ENCODE assay signal across 16 cellular contexts in the genomic region with DNA sequence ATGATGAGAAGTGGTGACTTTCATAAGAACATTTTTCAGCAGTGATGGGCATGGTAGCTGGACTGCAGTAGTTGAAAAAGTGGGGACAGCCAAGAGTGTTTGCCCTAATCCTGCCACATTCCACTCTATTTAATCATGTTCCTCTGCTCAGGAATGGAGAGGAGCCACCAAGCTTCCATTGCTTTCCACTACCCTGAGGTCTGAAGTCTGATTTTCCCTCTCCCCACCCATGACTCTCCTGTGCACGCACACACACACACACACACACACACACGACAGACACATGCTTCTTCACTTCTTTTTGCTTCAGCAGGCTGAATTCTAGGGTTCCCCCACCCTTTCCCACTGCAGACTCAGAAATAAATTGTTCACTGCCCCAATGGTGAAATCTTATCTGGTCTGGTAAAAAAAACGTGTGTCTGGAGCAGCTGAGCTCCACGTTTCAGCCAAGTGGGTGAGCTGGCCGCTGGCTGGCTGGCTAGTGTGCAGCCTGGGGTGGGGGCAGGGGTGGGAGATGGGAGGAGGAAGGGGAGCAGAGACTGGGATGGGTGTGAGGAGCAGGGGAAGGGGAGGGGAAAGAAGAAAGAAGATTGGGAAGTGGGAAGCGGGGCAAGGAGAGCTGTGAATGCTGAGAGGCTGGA.
DNase-seq lines count a peak whose midpoint lies in the region; ATAC-seq, FAIRE-seq and TF ChIP-seq lines count a peak whose summit lies in the region.
"Had no signal": no experiment of that assay in that cellular context is flagged by ENCODE, and none has a peak within 500 bp of the region (broad histone marks: within the 10 kb centered on the region; RNA-seq: fewer than 3 reads in every experiment).

No MANE protein-coding gene starts in this region.

- intact Hi-C loops in ascending aorta (cut with DNase I) = loop anchor here (10.0 kb wide), 1 partner anchor 197 kb away; a partner anchor contains a TSS

- peak overlapping the region; percentile 51 to 53 for H3K27ac ChIP-seq in ascending aorta
- H3K27ac ChIP-seq in right atrium auricular region = peak overlapping the region; percentile 1 to 56
- H3K27ac ChIP-seq: sigmoid colon had no signal

- H3K27me3 ChIP-seq in ascending aorta (no peaks in the 10 kb centered on the region), right atrium auricular region (no peaks in the 10 kb centered on the region)
- H3K27me3 ChIP-seq: sigmoid colon had no signal

- no peak for ATAC-seq in HG02981 (IDR thresholded peaks at IDR 0.05; ENCODE audit: unreplicated experiment)
- ATAC-seq: activated CD4-positive, CD25-positive, alpha-beta regulatory T cell treated with anti-CD3 and anti-CD28 coated beads, Interleukin-2, amount 50 U/mL, for 24 hours; activated naive CD8-positive, alpha-beta T cell treated with anti-CD3 and anti-CD28 coated beads, Interleukin-2, amount 50 U/mL, for 24 hours; CD8-positive, alpha-beta T cell; left lobe of liver had no signal

- no peaks in the 10 kb centered on the region for H3K36me3 ChIP-seq in ascending aorta
- H3K36me3 ChIP-seq in right atrium auricular region = no peaks in the 10 kb centered on the region
- H3K36me3 ChIP-seq: sigmoid colon had no signal

- FAIRE-seq in urothelium cell line (lab: Jason Lieb, UNC) = no peak
- FAIRE-seq in RCC 7860 (lab: Jason Lieb, UNC) = no peak

- H3K4me1 ChIP-seq in ascending aorta = peaks cover 0 to 3% of the 10 kb centered on the region in 2 donors
- H3K4me1 ChIP-seq in right atrium auricular region = peaks cover 0 to 11% of the 10 kb centered on the region in 2 donors

- H3K9me3 ChIP-seq in ascending aorta = no peaks in the 10 kb centered on the region
- H3K9me3 ChIP-seq in right atrium auricular region = no peaks in the 10 kb centered on the region
- H3K9me3 ChIP-seq: sigmoid colon had no signal

- DNase-seq in HS-5 (ENCODE audit: low read depth) (peak; percentile 32), ascending aorta (ENCODE audit: low spot score in 2 of 2) (no peak), right atrium auricular region (ENCODE audit: low spot score) (no peak), urothelium cell line (ENCODE audit: low spot score) (peak; percentile 20), RCC 7860 (ENCODE audit: low spot score) (no peak), NCI-H82 (lab: John Stamatoyannopoulos, UW) (no peak), HT-29 (ENCODE audit: low spot score) (no peak)
- DNase-seq: activated naive CD8-positive, alpha-beta T cell treated with anti-CD3 and anti-CD28 coated beads, Interleukin-2, amount 50 U/mL, for 24 hours; H9; MV-4-11; sigmoid colon; T-helper 1 cell had no signal

- TF ChIP-seq CTCF in ascending aorta (IDR thresholded peaks at IDR 0.05) (no peak), right atrium auricular region (IDR thresholded peaks at IDR 0.05) (no peak)

- H3K4me3 ChIP-seq in ascending aorta = no peak overlapping the region
- H3K4me3 ChIP-seq in right atrium auricular region = no peak overlapping the region
- H3K4me3 ChIP-seq: sigmoid colon had no signal

Comparison
In these comparisons a context has a peak if more than half of its experiments do, and no peak if none do; other contexts are left out.
1. DNase-seq: peak in HS-5 (single experiment) and urothelium cell line (single experiment); none in ascending aorta (0 of 2), right atrium auricular region (single experiment), RCC 7860 (single experiment), NCI-H82 (single experiment) and HT-29 (single experiment).